10 cellular contexts compared by ENCODE assay signal in the genomic region with DNA sequence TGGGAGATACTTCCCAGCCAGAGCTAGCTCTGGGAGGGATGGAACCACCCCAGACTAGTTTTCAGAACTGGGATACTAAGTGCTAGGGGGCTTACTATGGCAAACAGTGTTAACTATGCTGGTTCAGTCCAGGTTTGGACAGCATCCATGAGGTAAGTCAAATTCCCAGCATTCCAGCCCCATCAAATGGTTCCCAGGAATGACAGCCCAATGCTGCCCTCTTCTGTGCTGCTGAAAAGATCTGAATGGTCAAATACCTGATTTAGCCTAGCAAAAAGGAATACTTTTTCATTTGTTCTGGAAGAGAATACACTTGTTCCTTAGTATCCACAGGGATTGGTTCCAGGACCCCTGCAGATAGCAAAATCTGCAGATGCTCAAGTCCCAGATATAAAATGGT.
DNase-seq lines count a peak whose midpoint lies in the region; TF ChIP-seq lines count a peak whose summit lies in the region.
"Had no signal": no experiment of that assay in that cellular context is flagged by ENCODE, and none has a peak within 500 bp of the region (broad histone marks: within the 10 kb centered on the region; RNA-seq: fewer than 3 reads in every experiment).

No MANE protein-coding gene starts in this region.

- DNase-seq in DMS 273 (lab: John Stamatoyannopoulos, UW; ENCODE audit: unreplicated experiment), result peak; percentile 11
- no peak for DNase-seq in DMS 273 treated with DMSO at 0.1 percent for 48 hours (lab: John Stamatoyannopoulos, UW)
- DNase-seq in OCI-M1 (lab: John Stamatoyannopoulos, UW), result peak; percentile 25
- DNase-seq in fibroblast of pulmonary artery (ENCODE audit: low read depth), result peak; percentile 52
- DNase-seq in renal cortical epithelial cell (ENCODE audit: low read depth), result peak; percentile 72
- no peak for DNase-seq in NCI-H187 treated with DMSO at 0.1 percent for 48 hours (lab: John Stamatoyannopoulos, UW)
- DNase-seq in T-helper 1 cell, result no peak
- no peak for DNase-seq in LoVo (ENCODE audit: low spot score)
- DNase-seq: MV-4-11; stimulated activated CD8-positive, alpha-beta memory T cell treated with anti-CD3 and anti-CD28 coated beads, Interleukin-4, amount 100 ng/mL, for 48 hours had no signal

- no peak overlapping the region for H3K4me3 ChIP-seq in fibroblast of pulmonary artery (replicated peaks; ENCODE audit: low read depth, low read length)

- peak; percentile 30 for TF ChIP-seq CTCF in fibroblast of pulmonary artery (IDR thresholded peaks at IDR 0.05; ENCODE audit: low read length, missing control alignments)

Comparison
In these comparisons a context has a peak if more than half of its experiments do, and no peak if none do; other contexts are left out.
1. DNase-seq: peak in DMS 273 (single experiment), OCI-M1 (single experiment), fibroblast of pulmonary artery (single experiment) and renal cortical epithelial cell (single experiment); none in DMS 273 treated with DMSO at 0.1 percent for 48 hours (single experiment), NCI-H187 treated with DMSO at 0.1 percent for 48 hours (single experiment), T-helper 1 cell (0 of 5) and LoVo (single experiment).